Comparison of ENCODE assay signal across 8 cellular contexts in the genomic region with DNA sequence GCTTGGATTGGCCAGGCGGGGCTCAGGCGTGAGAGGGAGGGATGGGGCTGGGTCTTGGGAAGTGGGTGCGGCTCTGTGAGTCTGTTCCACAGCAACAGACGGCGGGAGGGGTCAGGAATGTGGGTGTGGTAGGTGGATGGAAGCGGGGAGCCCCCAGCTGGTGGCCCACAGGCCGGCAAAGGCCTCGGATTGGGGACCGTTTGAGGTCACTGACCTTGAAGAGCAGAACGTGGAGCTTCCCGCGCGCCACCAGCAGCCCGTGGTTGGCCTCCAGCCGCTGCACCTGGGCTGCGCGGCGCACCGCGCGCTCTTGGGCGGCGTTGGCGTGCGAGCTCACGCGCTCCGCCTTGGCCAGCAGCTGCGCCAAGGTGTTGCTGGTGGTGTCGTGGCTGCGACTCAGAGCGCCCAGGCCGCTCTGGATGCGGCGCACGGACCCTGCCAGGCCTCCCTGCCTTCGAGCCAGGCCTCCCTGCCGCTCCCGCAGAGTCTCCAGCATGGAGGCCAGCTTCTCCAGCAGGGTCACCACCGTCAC. TPM values are rescaled to one million over a fixed set of nuclear protein-coding genes. Genes with fewer than 3 reads are reported as not detected.
A peak's percentile ranks its signal among the peaks of the same experiment; 100 is the strongest.
DNase-seq lines count a peak whose midpoint lies in the region; ATAC-seq, FAIRE-seq and TF ChIP-seq lines count a peak whose summit lies in the region.

No MANE protein-coding gene starts in this region.

- H3K9ac ChIP-seq in kidney (ENCODE audit: low read length in 2 of 2), result peak overlapping the region in 1 of 2 donors; percentile 86

- no peaks in the 10 kb centered on the region for H3K9me3 ChIP-seq in kidney (ENCODE audit: control insufficient read depth in 1 of 2, low read length in 2 of 2)

- FAIRE-seq in kidney (lab: Jason Lieb, UNC), result no peak

- no peaks in the 10 kb centered on the region for H3K36me3 ChIP-seq in kidney (ENCODE audit: control insufficient read depth in 1 of 2, insufficient read depth in 2 of 2, low read length in 2 of 2)

- H3K27ac ChIP-seq in kidney (ENCODE audit: low read depth in 2 of 2, low read length in 2 of 2), result peak overlapping the region; percentile 92

- peak; percentile 48 for ATAC-seq in GM21526 (IDR thresholded peaks at IDR 0.05; ENCODE audit: low FRiP score, unreplicated experiment)

- peak; percentile 91 for DNase-seq in DMS53 (lab: John Stamatoyannopoulos, UW)
- peak; percentile 32 for DNase-seq in NCI-H774 (lab: John Stamatoyannopoulos, UW)
- DNase-seq in cerebellum (ENCODE audit: low spot score), result peak; percentile 88
- peak; percentile 97 for DNase-seq in kidney
- peak in 2 of 3 donors; percentile 17 to 28 for DNase-seq in stimulated activated CD4-positive, alpha-beta T cell treated with anti-CD3 and anti-CD28 coated beads, TNF-alpha, amount 100 ng/mL, for 48 hours (ENCODE audit: low read depth in 3 of 3)
- DNase-seq in KG1 (lab: John Stamatoyannopoulos, UW), result no peak
- no peak for DNase-seq in cerebellar nuclear complex (lab: John Stamatoyannopoulos, UW)

- intact Hi-C loops in kidney (cut with DNase I), result no loop called here

- peaks cover 0 to 8% of the 10 kb centered on the region in 2 donors for H3K4me1 ChIP-seq in kidney (ENCODE audit: control insufficient read depth in 1 of 2, insufficient read depth in 1 of 2, low read depth in 1 of 2, low read length in 2 of 2)

- no peak for TF ChIP-seq CTCF in kidney (IDR thresholded peaks at IDR 0.05; ENCODE audit: borderline replicate concordance, extremely low read depth, insufficient read depth)

- H3K4me3 ChIP-seq in kidney (ENCODE audit: low read length in 2 of 2), result peak overlapping the region; percentile 66 to 77

RNA-seq across cellular contexts. Expression of a gene that starts 0.4 kb away (rescaled TPM):
- 2.7 TPM for total RNA-seq in cerebellum
- 58.1 TPM for total RNA-seq in kidney
- polyA plus RNA-seq in kidney (ENCODE audit: insufficient read depth, low read depth, low replicate concordance), result 55.1 TPM

Comparison
In these comparisons a context has a peak if more than half of its experiments do, and no peak if none do; other contexts are left out.
1. DNase-seq: peak in DMS53 (single experiment), NCI-H774 (single experiment), cerebellum (single experiment), kidney (single experiment) and stimulated activated CD4-positive, alpha-beta T cell treated with anti-CD3 and anti-CD28 coated beads, TNF-alpha, amount 100 ng/mL, for 48 hours (2 of 3); none in KG1 (single experiment) and cerebellar nuclear complex (0 of 2).
2. RNA of a gene that starts 0.4 kb away (total RNA-seq): 58.1 TPM in kidney (single experiment); 2.7 TPM in cerebellum (single experiment); every median in the first group is over 10 times any median in the second.